Comparison of ENCODE assay signal across 8 cellular contexts in genomic region chr6:42984001-42984923, GRCh38. TPM values are rescaled to one million over a fixed set of nuclear protein-coding genes. Genes with fewer than 3 reads are reported as not detected.
DNase-seq lines count a peak whose midpoint lies in the region; ATAC-seq and TF ChIP-seq lines count a peak whose summit lies in the region.

Gene PPP2R5D (plus strand): TSS chr6:42984570. CDS start chr6:42984678, 108 bp downstream.

- H3K27ac ChIP-seq in spleen: peak within 1 kb of the TSS; percentile 78 to 93 (median 89)

- TF ChIP-seq POLR2A in spleen (IDR thresholded peaks at IDR 0.05): peak in 1 of 3 donors; percentile 74

- TF ChIP-seq CTCF in spleen (IDR thresholded peaks at IDR 0.05 in 8 of 11, conservative IDR thresholded peaks at IDR 0.05 in 3 of 11): peak in 9 of 11 experiments; percentile 12 to 68 (median 25)

- DNase-seq in AG08396 (ENCODE audit: low spot score) (peak; percentile 98), NCI-H345 treated with DMSO at 0.1 percent for 48 hours (lab: John Stamatoyannopoulos, UW; ENCODE audit: unreplicated experiment) (peak; percentile 99), inferior parietal cortex (ENCODE audit: extremely low spot score) (peak; percentile 99), spleen (peak; percentile 97)
- peak; percentile 75 to 94 (median 92) for DNase-seq in activated CD4-positive, CD25-positive, alpha-beta regulatory T cell (lab: John Stamatoyannopoulos, UW)
- peak; percentile 98 for DNase-seq in central memory CD4-positive, alpha-beta T cell

- no peaks in the 10 kb centered on the region for H3K27me3 ChIP-seq in spleen (replicated peaks in 1 of 7)

- H3K36me3 ChIP-seq in spleen: peaks cover 0 to 9% (median under 1%) of the 10 kb centered on the region in 6 donors

- WGBS in spleen, 5 donors: 0 to 1% (median 1%) methylated on average over 41 to 59 of the region's 59 CpGs

- no peaks in the 10 kb centered on the region for H3K9me3 ChIP-seq in spleen

- peak within 1 kb of the TSS; percentile 77 to 94 (median 88) for H3K4me3 ChIP-seq in spleen

- ATAC-seq in GM19023 (IDR thresholded peaks at IDR 0.05; ENCODE audit: unreplicated experiment): peak; percentile 94
- peak; percentile 95 for ATAC-seq in HG03280 (IDR thresholded peaks at IDR 0.05; ENCODE audit: unreplicated experiment)

- intact Hi-C loops in spleen (cut with DNase I; ENCODE audit: low total_unique reads): no loop called here

- H3K4me1 ChIP-seq in spleen: peaks cover 27 to 70% (median 53%) of the 10 kb centered on the region in 6 donors

RNA-seq across cellular contexts. Expression of gene PPP2R5D, which starts in this region (rescaled TPM):
- 10 to 100 TPM; 23.6 to 40.2 (median 27.7) TPM for total RNA-seq in spleen
- polyA plus RNA-seq in spleen: 10 to 100 TPM; 15.3 to 18.1 (median 15.6) TPM

Comparison
In these comparisons a context has a peak if more than half of its experiments do, and no peak if none do; other contexts are left out.
1. Peak in every context shown above with its lines: DNase-seq, ATAC-seq, H3K4me3 ChIP-seq and H3K27ac ChIP-seq.